Comparison of ENCODE assay signal across 23 cellular contexts in genomic region chr22:19968450-19968891, GRCh38.
"Had no signal": no experiment of that assay in that cellular context is flagged by ENCODE, and none has a peak within 500 bp of the region (broad histone marks: within the 10 kb centered on the region; RNA-seq: fewer than 3 reads in every experiment).

No MANE protein-coding gene starts in this region.

- H3K9me3 Mint-ChIP-seq: activated CD4-positive, alpha-beta memory T cell treated with anti-CD3 and anti-CD28 coated beads, Interleukin-2, amount 10 ng/mL, durations not matched to agents 7 days and 5 days; activated T-cell treated with anti-CD3 and anti-CD28 coated beads, Interleukin-2, amount 50 U/mL, for 4 hours; activated T-helper 17 cell treated with anti-CD3 and anti-CD28 coated beads, Interleukin-2, amount 50 U/mL, for 72 hours; effector memory CD8-positive, alpha-beta T cell; nephron had no signal

- FAIRE-seq: pancreas had no signal

- H3K9me3 ChIP-seq: heart left ventricle, left lung, pancreas, prostate gland, tibial nerve had no signal

- H3K4me3 Mint-ChIP-seq: activated CD4-positive, alpha-beta memory T cell treated with anti-CD3 and anti-CD28 coated beads, Interleukin-2, amount 10 ng/mL, durations not matched to agents 7 days and 5 days; activated T-cell treated with anti-CD3 and anti-CD28 coated beads, Interleukin-2, amount 50 U/mL, for 4 hours; activated T-helper 17 cell treated with anti-CD3 and anti-CD28 coated beads, Interleukin-2, amount 50 U/mL, for 72 hours; effector memory CD8-positive, alpha-beta T cell; nephron had no signal

- H3K27me3 Mint-ChIP-seq: activated CD4-positive, alpha-beta memory T cell treated with anti-CD3 and anti-CD28 coated beads, Interleukin-2, amount 10 ng/mL, durations not matched to agents 7 days and 5 days; activated T-helper 17 cell treated with anti-CD3 and anti-CD28 coated beads, Interleukin-2, amount 50 U/mL, for 72 hours; effector memory CD8-positive, alpha-beta T cell had no signal

- H3K27ac ChIP-seq: foreskin keratinocyte, heart left ventricle, left lung, pancreas, prostate gland had no signal

- H3K27me3 ChIP-seq: foreskin keratinocyte, heart left ventricle, left lung, pancreas, tibial nerve had no signal

- H3K4me3 ChIP-seq: heart left ventricle, left lung, lung, pancreas, prostate gland, tibial nerve had no signal

- H3K27ac Mint-ChIP-seq: activated CD4-positive, alpha-beta memory T cell treated with anti-CD3 and anti-CD28 coated beads, Interleukin-2, amount 10 ng/mL, durations not matched to agents 7 days and 5 days; activated T-helper 17 cell treated with anti-CD3 and anti-CD28 coated beads, Interleukin-2, amount 50 U/mL, for 72 hours; effector memory CD8-positive, alpha-beta T cell; nephron had no signal

- H3K4me1 Mint-ChIP-seq: activated T-helper 17 cell treated with anti-CD3 and anti-CD28 coated beads, Interleukin-2, amount 50 U/mL, for 72 hours had no signal

- ATAC-seq: activated T-cell treated with anti-CD3 and anti-CD28 coated beads, Interleukin-2, amount 50 U/mL, for 4 hours; activated T-helper 17 cell treated with anti-CD3 and anti-CD28 coated beads, Interleukin-2, amount 50 U/mL, for 72 hours; effector memory CD8-positive, alpha-beta T cell; esophagus mucosa; foreskin keratinocyte; heart left ventricle; left lung; pancreas had no signal

- DNase-seq: activated CD4-positive, alpha-beta memory T cell treated with anti-CD3 and anti-CD28 coated beads, Interleukin-2, amount 10 ng/mL, durations not matched to agents 7 days and 5 days; activated CD4-positive, alpha-beta T cell treated with anti-CD3 and anti-CD28 coated beads for 4 hours; activated gamma-delta T cell treated with Interleukin-2 at 50 U/mL for 16 hours; activated naive CD4-positive, alpha-beta T cell treated with anti-CD3 and anti-CD28 coated beads, Interleukin-2, amount 50 U/mL, for 16 hours; activated T-cell treated with anti-CD3 and anti-CD28 coated beads, Interleukin-2, amount 50 U/mL, for 4 hours; amniotic stem cell; caudate nucleus; cortex of kidney; effector memory CD8-positive, alpha-beta T cell; foreskin keratinocyte; heart left ventricle; kidney glomerular epithelial cell; stimulated activated CD4-positive, alpha-beta T cell treated with anti-CD3 and anti-CD28 coated beads, Interleukin-15, amount 100 ng/mL, for 24 hours; stimulated activated CD4-positive, alpha-beta T cell treated with anti-CD3 and anti-CD28 coated beads, Interleukin-2, amount 100 ng/mL, for 24 hours; stimulated activated naive CD4-positive, alpha-beta T cell had no signal
